25 cellular contexts compared by ENCODE assay signal in the genomic region with DNA sequence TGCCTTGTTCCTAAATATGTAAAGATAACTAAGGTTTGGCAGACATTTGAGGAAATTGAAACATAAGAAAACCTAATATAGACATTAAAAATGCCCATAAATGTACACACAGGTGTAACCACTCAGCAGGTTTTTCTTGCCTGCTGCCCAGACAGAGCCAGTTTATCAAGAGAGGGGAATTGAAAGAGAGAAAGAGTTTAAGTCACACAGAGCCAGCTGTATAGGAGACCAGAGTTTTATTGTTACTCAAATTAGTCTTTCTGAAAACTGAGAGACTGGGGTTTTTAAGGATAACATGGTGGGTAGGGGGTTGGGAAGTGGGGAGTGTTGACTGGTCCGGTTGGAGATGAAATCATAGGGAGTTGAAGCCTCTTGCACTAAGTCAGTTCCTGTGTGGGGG.
A peak's percentile ranks its signal among the peaks of the same experiment; 100 is the strongest.
DNase-seq lines count a peak whose midpoint lies in the region; ATAC-seq and TF ChIP-seq lines count a peak whose summit lies in the region.
"Had no signal": no experiment of that assay in that cellular context is flagged by ENCODE, and none has a peak within 500 bp of the region (broad histone marks: within the 10 kb centered on the region; RNA-seq: fewer than 3 reads in every experiment).

No MANE protein-coding gene starts in this region.

- H3K4me3 Mint-ChIP-seq in activated CD4-positive, alpha-beta T cell treated with anti-CD3 and anti-CD28 coated beads, Interleukin-2, amount 10 ng/mL, durations not matched to agents 24 days and 14 days: no peak overlapping the region
- H3K4me3 Mint-ChIP-seq in type B pancreatic cell: peak overlapping the region; percentile 42
- H3K4me3 Mint-ChIP-seq: activated T-helper 1 cell treated with anti-CD3 and anti-CD28 coated beads, Interleukin-12 subunit alpha, Interleukin-12 subunit beta, Interleukin-2, Interleukin-4 antibody, amounts not matched to agents 30 ng/mL and 10 ng/mL and 1 ng/mL, durations not matched to agents 14 hours and 24 hours and 36 hours; nephron progenitor cell; T-helper 17 cell had no signal

- H3K36me3 ChIP-seq in PC-3 (ENCODE audit: low read depth, low read length) (no peaks in the 10 kb centered on the region), esophagus squamous epithelium (no peaks in the 10 kb centered on the region)
- H3K36me3 ChIP-seq: gastrocnemius medialis, ovary had no signal

- peak; percentile 15 for DNase-seq in activated CD4-positive, alpha-beta T cell treated with anti-CD3 and anti-CD28 coated beads, Interleukin-2, amount 10 ng/mL, durations not matched to agents 24 days and 14 days
- DNase-seq in activated CD4-positive, alpha-beta T cell treated with anti-CD3 and anti-CD28 coated beads for 4 hours: no peak
- DNase-seq in PC-3: peak; percentile 55
- DNase-seq in esophagus squamous epithelium (lab: John Stamatoyannopoulos, UW): no peak
- no peak for DNase-seq in type B pancreatic cell (ENCODE audit: extremely low spot score, unreplicated experiment)
- no peak for DNase-seq in NCI-H1436 (lab: John Stamatoyannopoulos, UW)
- no peak for DNase-seq in NCI-H1092 treated with DMSO at 0.1 percent for 48 hours (lab: John Stamatoyannopoulos, UW)
- no peak for DNase-seq in erythroblast (lab: John Stamatoyannopoulos, UW)
- DNase-seq: activated CD4-positive, alpha-beta T cell treated with anti-CD3 and anti-CD28 coated beads, Interleukin-2, amount 50 U/mL, for 48 hours; activated CD8-positive, alpha-beta memory T cell treated with anti-CD3 and anti-CD28 coated beads, Interleukin-2, amount 50 U/mL, for 4 hours; activated naive CD4-positive, alpha-beta T cell treated with Interleukin-2 at 50 U/mL for 16 hours; central memory CD4-positive, alpha-beta T cell; COR-L47; gastrocnemius medialis; KG1; NCI-H1436 treated with DMSO at 0.1 percent for 48 hours; NCI-H2081 treated with DMSO at 0.1 percent for 48 hours; nephron progenitor cell; ovary; retina; stimulated activated naive CD4-positive, alpha-beta T cell; T-helper 17 cell had no signal

- no peaks in the 10 kb centered on the region for H3K9me2 ChIP-seq in PC-3 (replicated peaks; ENCODE audit: low read length)

- no peaks in the 10 kb centered on the region for H3K4me1 Mint-ChIP-seq in activated CD4-positive, alpha-beta T cell treated with anti-CD3 and anti-CD28 coated beads, Interleukin-2, amount 10 ng/mL, durations not matched to agents 24 days and 14 days
- peaks cover 5% of the 10 kb centered on the region for H3K4me1 Mint-ChIP-seq in type B pancreatic cell (ENCODE audit: unreplicated experiment)
- H3K4me1 Mint-ChIP-seq: nephron progenitor cell, T-helper 17 cell had no signal

- peak overlapping the region; percentile 50 for H3K9ac ChIP-seq in PC-3 (ENCODE audit: low read length)

- H3K4me1 ChIP-seq in PC-3 (ENCODE audit: insufficient read depth, low read length) (peaks cover 51% of the 10 kb centered on the region), esophagus squamous epithelium (peaks cover 0 to 13% (median 0%) of the 10 kb centered on the region in 3 donors)
- H3K4me1 ChIP-seq: gastrocnemius medialis had no signal

- H3K36me3 Mint-ChIP-seq in activated CD4-positive, alpha-beta T cell treated with anti-CD3 and anti-CD28 coated beads, Interleukin-2, amount 10 ng/mL, durations not matched to agents 24 days and 14 days (ENCODE audit: low read depth): no peaks in the 10 kb centered on the region
- H3K36me3 Mint-ChIP-seq in type B pancreatic cell: no peaks in the 10 kb centered on the region

- intact Hi-C loops in activated CD4-positive, alpha-beta T cell treated with anti-CD3 and anti-CD28 coated beads, Interleukin-2, amount 10 ng/mL, durations not matched to agents 24 days and 14 days (cut with micrococcal nuclease): no loop called here
- intact Hi-C loops in PC-3 (cut with micrococcal nuclease): loop anchor here (5.0 kb wide), 5 partner anchors 83 to 588 kb away; no protein-coding TSS in a partner anchor
- intact Hi-C loops in esophagus squamous epithelium (cut with DNase I): no loop called here

- CTCF ChIA-PET in PC-3 (lab: Charles Lee): no interaction called here

- peaks cover 9% of the 10 kb centered on the region for H3F3A ChIP-seq in PC-3 (ENCODE audit: low read length, unreplicated experiment)

- no peak for TF ChIP-seq POLR2A in esophagus squamous epithelium (IDR thresholded peaks at IDR 0.05)
- TF ChIP-seq POLR2A in erythroblast (IDR thresholded peaks at IDR 0.05; ENCODE audit: low read length): no peak

- TF ChIP-seq CTCF in PC-3 (conservative IDR thresholded peaks at IDR 0.05; ENCODE audit: low read depth, low read length): no peak
- no peak for TF ChIP-seq CTCF in esophagus squamous epithelium (IDR thresholded peaks at IDR 0.05)
- TF ChIP-seq CTCF in type B pancreatic cell (conservative IDR thresholded peaks at IDR 0.05): no peak

- H3K27ac Mint-ChIP-seq in activated CD4-positive, alpha-beta T cell treated with anti-CD3 and anti-CD28 coated beads, Interleukin-2, amount 10 ng/mL, durations not matched to agents 24 days and 14 days: no peak overlapping the region
- peak overlapping the region; percentile 80 for H3K27ac Mint-ChIP-seq in type B pancreatic cell
- H3K27ac Mint-ChIP-seq: activated T-helper 1 cell treated with anti-CD3 and anti-CD28 coated beads, Interleukin-12 subunit alpha, Interleukin-12 subunit beta, Interleukin-2, Interleukin-4 antibody, amounts not matched to agents 30 ng/mL and 10 ng/mL and 1 ng/mL, durations not matched to agents 14 hours and 24 hours and 36 hours; nephron progenitor cell; T-helper 17 cell had no signal

- H3K9me3 Mint-ChIP-seq in activated CD4-positive, alpha-beta T cell treated with anti-CD3 and anti-CD28 coated beads, Interleukin-2, amount 10 ng/mL, durations not matched to agents 24 days and 14 days: no peaks in the 10 kb centered on the region
- H3K9me3 Mint-ChIP-seq in type B pancreatic cell: no peaks in the 10 kb centered on the region
- H3K9me3 Mint-ChIP-seq: activated T-helper 1 cell treated with anti-CD3 and anti-CD28 coated beads, Interleukin-12 subunit alpha, Interleukin-12 subunit beta, Interleukin-2, Interleukin-4 antibody, amounts not matched to agents 30 ng/mL and 10 ng/mL and 1 ng/mL, durations not matched to agents 14 hours and 24 hours and 36 hours; nephron progenitor cell had no signal

- no peak overlapping the region for H2AFZ ChIP-seq in PC-3 (ENCODE audit: low read length)

- H3K27ac ChIP-seq in PC-3 (ENCODE audit: low read length) (peak overlapping the region; percentile 90), esophagus squamous epithelium (peak overlapping the region in 3 of 4 donors; percentile 25 to 69 (median 42))
- H3K27ac ChIP-seq: C4-2B, gastrocnemius medialis, ovary, skin epidermis had no signal

- POLR2A ChIA-PET in PC-3 (lab: Charles Lee; ENCODE audit: unreplicated experiment): no interaction called here

- peak overlapping the region; percentile 81 for H3K4me2 ChIP-seq in PC-3 (ENCODE audit: low read length)

- no peaks in the 10 kb centered on the region for H4K20me1 ChIP-seq in PC-3 (ENCODE audit: low read length)

- H3K79me2 ChIP-seq in PC-3 (ENCODE audit: low read length): no peaks in the 10 kb centered on the region

- ATAC-seq in PC-3: peak; percentile 40
- ATAC-seq: gastrocnemius medialis, T-helper 17 cell had no signal

- peaks cover 2% of the 10 kb centered on the region for H3K27me3 Mint-ChIP-seq in activated CD4-positive, alpha-beta T cell treated with anti-CD3 and anti-CD28 coated beads, Interleukin-2, amount 10 ng/mL, durations not matched to agents 24 days and 14 days
- no peaks in the 10 kb centered on the region for H3K27me3 Mint-ChIP-seq in type B pancreatic cell
- H3K27me3 Mint-ChIP-seq: T-helper 17 cell had no signal

- H3K4me3 ChIP-seq in PC-3 (ENCODE audit: low read length) (peak overlapping the region; percentile 42), esophagus squamous epithelium (no peak overlapping the region)
- H3K4me3 ChIP-seq: gastrocnemius medialis, ovary, skin epidermis had no signal

- BruUV-seq in PC-3 (replicated peaks; lab: Mats Ljungman, UMichigan): TSS peak; percentile 84

- H3K9me3 ChIP-seq in PC-3 (ENCODE audit: low read length) (no peaks in the 10 kb centered on the region), esophagus squamous epithelium (no peaks in the 10 kb centered on the region)
- H3K9me3 ChIP-seq: gastrocnemius medialis, ovary had no signal

- 90 to 92% methylated on average over 1 of the region's 1 CpG for WGBS in esophagus squamous epithelium, 2 donors

- H3K27me3 ChIP-seq in PC-3 (ENCODE audit: low read length): no peaks in the 10 kb centered on the region
- no peaks in the 10 kb centered on the region for H3K27me3 ChIP-seq in esophagus squamous epithelium
- H3K27me3 ChIP-seq: gastrocnemius medialis, ovary had no signal

Comparison
In these comparisons a context has a peak if more than half of its experiments do, and no peak if none do; other contexts are left out.
1. DNase-seq: peak in activated CD4-positive, alpha-beta T cell treated with anti-CD3 and anti-CD28 coated beads, Interleukin-2, amount 10 ng/mL, durations not matched to agents 24 days and 14 days (single experiment) and PC-3 (single experiment); none in activated CD4-positive, alpha-beta T cell treated with anti-CD3 and anti-CD28 coated beads for 4 hours (0 of 2), esophagus squamous epithelium (single experiment), type B pancreatic cell (single experiment), NCI-H1436 (single experiment), NCI-H1092 treated with DMSO at 0.1 percent for 48 hours (single experiment) and erythroblast (0 of 2).